In the genomic region with DNA sequence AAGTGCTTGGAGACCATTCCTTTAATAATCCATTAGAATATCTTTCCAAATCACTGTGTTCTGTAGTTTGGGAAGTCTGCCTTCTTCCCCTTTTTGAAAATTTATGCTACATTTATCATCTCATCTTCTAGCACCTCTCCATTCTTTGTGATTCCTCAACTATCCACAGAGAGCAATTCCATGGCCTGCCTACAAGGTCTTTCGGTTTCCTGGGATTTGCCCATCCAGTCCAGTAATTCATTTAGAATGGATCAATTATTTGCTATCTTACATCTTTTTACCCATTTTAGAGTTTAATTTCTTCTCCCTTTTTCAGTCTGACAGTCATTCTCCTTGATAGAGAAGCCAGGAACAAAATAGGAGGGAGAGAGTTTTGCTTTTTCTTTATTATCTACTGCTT, we compare ENCODE assay signal across 15 cellular contexts.
"Had no signal": no experiment of that assay in that cellular context is flagged by ENCODE, and none has a peak within 500 bp of the region (broad histone marks: within the 10 kb centered on the region; RNA-seq: fewer than 3 reads in every experiment).

No MANE protein-coding gene starts in this region.

- H3K4me1 ChIP-seq: parathyroid adenoma, vagina had no signal

- H2AFZ ChIP-seq: parathyroid adenoma had no signal

- H3K9ac ChIP-seq: parathyroid adenoma had no signal

- H3K27me3 Mint-ChIP-seq: activated CD8-positive, alpha-beta memory T cell treated with anti-CD3 and anti-CD28 coated beads, Interleukin-2, amount 10 ng/mL, durations not matched to agents 7 days and 5 days; activated T-cell treated with anti-CD3 and anti-CD28 coated beads, Interleukin-2, amount 50 U/mL, for 24 hours had no signal

- FAIRE-seq: frontal cortex, kidney had no signal

- H3K9me3 Mint-ChIP-seq: activated naive CD4-positive, alpha-beta T cell treated with anti-CD3 and anti-CD28 coated beads, Interleukin-2, amount 50 U/mL, for 72 hours; activated T-cell treated with anti-CD3 and anti-CD28 coated beads, Interleukin-2, amount 50 U/mL, for 24 hours; endodermal cell; neural crest cell had no signal

- H3K27me3 ChIP-seq: esophagus squamous epithelium, tibial artery, vagina had no signal

- H3K36me3 Mint-ChIP-seq: activated naive CD4-positive, alpha-beta T cell treated with anti-CD3 and anti-CD28 coated beads, Interleukin-2, amount 50 U/mL, for 72 hours had no signal

- H3K27ac Mint-ChIP-seq: activated CD8-positive, alpha-beta memory T cell treated with anti-CD3 and anti-CD28 coated beads, Interleukin-2, amount 10 ng/mL, durations not matched to agents 7 days and 5 days; activated naive CD4-positive, alpha-beta T cell treated with anti-CD3 and anti-CD28 coated beads, Interleukin-2, amount 50 U/mL, for 72 hours; endodermal cell had no signal

- H3K4me3 ChIP-seq: esophagus squamous epithelium, left ventricle myocardium inferior, tibial artery, vagina had no signal

- H3K4me3 Mint-ChIP-seq: activated CD8-positive, alpha-beta memory T cell treated with anti-CD3 and anti-CD28 coated beads, Interleukin-2, amount 10 ng/mL, durations not matched to agents 7 days and 5 days; activated T-cell treated with anti-CD3 and anti-CD28 coated beads, Interleukin-2, amount 50 U/mL, for 24 hours; endodermal cell; neural crest cell had no signal

- H3K79me2 ChIP-seq: parathyroid adenoma had no signal

- H3K4me1 Mint-ChIP-seq: endodermal cell, neural crest cell had no signal

- H3K9me3 ChIP-seq: esophagus squamous epithelium, left ventricle myocardium inferior, tibial artery, vagina had no signal

- H3K27ac ChIP-seq: left ventricle myocardium inferior, parathyroid adenoma, vagina had no signal

- H3K36me3 ChIP-seq: vagina had no signal

- ATAC-seq: activated CD8-positive, alpha-beta memory T cell treated with anti-CD3 and anti-CD28 coated beads, Interleukin-2, amount 10 ng/mL, durations not matched to agents 7 days and 5 days had no signal

- DNase-seq: activated CD4-positive, alpha-beta T cell treated with anti-CD3 and anti-CD28 coated beads, Interleukin-2, amount 50 U/mL, for 48 hours; activated CD8-positive, alpha-beta memory T cell treated with anti-CD3 and anti-CD28 coated beads, Interleukin-2, amount 10 ng/mL, durations not matched to agents 7 days and 5 days; activated effector memory CD4-positive, alpha-beta T cell treated with Interleukin-2 at 50 U/mL for 16 hours; activated T-cell treated with anti-CD3 and anti-CD28 coated beads, Interleukin-2, amount 50 U/mL, for 24 hours; amygdala; endodermal cell; esophagus squamous epithelium; kidney; left ventricle myocardium inferior; tibial artery had no signal
